In the genomic region with DNA sequence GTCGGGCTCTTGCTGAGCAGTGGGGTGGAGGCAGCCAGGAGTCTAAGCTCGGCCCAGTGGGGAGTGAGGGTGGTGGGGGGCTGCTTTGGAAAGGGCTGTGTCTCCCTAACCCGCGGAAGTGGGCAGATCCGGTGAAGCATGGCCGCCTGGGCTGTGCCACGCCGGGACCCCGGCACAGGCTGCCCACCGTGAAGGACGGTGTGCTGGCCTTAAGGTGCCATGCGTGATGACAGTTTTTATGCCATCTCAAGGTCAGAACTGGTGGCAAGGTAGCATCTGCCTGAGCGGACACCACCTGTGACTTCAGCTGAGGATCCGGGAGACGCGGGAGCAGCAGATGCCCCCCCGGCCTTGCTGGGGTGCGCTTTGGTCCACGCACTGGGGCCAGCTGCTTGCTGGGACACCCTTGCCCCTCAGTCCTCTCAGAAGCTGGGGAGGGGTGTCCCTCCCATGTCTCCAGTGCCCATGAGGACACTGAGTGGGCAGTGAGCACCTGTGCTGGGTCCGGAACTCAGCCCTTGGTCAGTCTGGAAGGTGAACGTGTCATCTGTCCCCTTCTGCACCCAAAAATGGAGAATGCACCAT, we compare ENCODE assay signal across 13 cellular contexts. TPM values are rescaled to one million over a fixed set of nuclear protein-coding genes. Genes with fewer than 3 reads are reported as not detected.
A peak's percentile ranks its signal among the peaks of the same experiment; 100 is the strongest.
DNase-seq lines count a peak whose midpoint lies in the region; ATAC-seq and TF ChIP-seq lines count a peak whose summit lies in the region.
"Had no signal": no experiment of that assay in that cellular context is flagged by ENCODE, and none has a peak within 500 bp of the region (broad histone marks: within the 10 kb centered on the region; RNA-seq: fewer than 3 reads in every experiment).

No MANE protein-coding gene starts in this region.

- H3K27ac ChIP-seq in RWPE2 (ENCODE audit: poor library complexity, severe bottlenecking) (no peak overlapping the region), smooth muscle cell (ENCODE audit: low read depth) (peak overlapping the region; percentile 96)

- H3F3A ChIP-seq in smooth muscle cell (ENCODE audit: low read depth): peaks cover 7% of the 10 kb centered on the region

- peak overlapping the region; percentile 93 for H3K27ac Mint-ChIP-seq in activated CD4-positive, alpha-beta T cell treated with anti-CD3 and anti-CD28 coated beads, Interleukin-2, amount 10 ng/mL, durations not matched to agents 7 days and 5 days
- H3K27ac Mint-ChIP-seq: T-cell had no signal

- peaks cover 87% of the 10 kb centered on the region for H3K4me1 Mint-ChIP-seq in activated CD4-positive, alpha-beta T cell treated with anti-CD3 and anti-CD28 coated beads, Interleukin-2, amount 10 ng/mL, durations not matched to agents 7 days and 5 days

- peaks cover 4% of the 10 kb centered on the region for H3K79me2 ChIP-seq in smooth muscle cell (ENCODE audit: low read depth)

- H3K4me1 ChIP-seq in RWPE2 (ENCODE audit: insufficient read depth, poor library complexity, severe bottlenecking) (peaks cover 2% of the 10 kb centered on the region), smooth muscle cell (ENCODE audit: low read depth) (peaks cover 18% of the 10 kb centered on the region)

- peaks cover 39% of the 10 kb centered on the region for H3K36me3 Mint-ChIP-seq in activated CD4-positive, alpha-beta T cell treated with anti-CD3 and anti-CD28 coated beads, Interleukin-2, amount 10 ng/mL, durations not matched to agents 7 days and 5 days (ENCODE audit: low read depth)
- H3K36me3 Mint-ChIP-seq: T-cell had no signal

- no peak for DNase-seq in activated CD4-positive, alpha-beta T cell treated with anti-CD3 and anti-CD28 coated beads, Interleukin-2, amount 10 ng/mL, durations not matched to agents 7 days and 5 days
- DNase-seq in activated CD4-positive, alpha-beta T cell treated with anti-CD3 and anti-CD28 coated beads for 1 hour: no peak
- DNase-seq in RWPE2 (ENCODE audit: low spot score) (peak; percentile 59), ecto neural progenitor cell (ENCODE audit: low spot score) (peak; percentile 37), smooth muscle cell (lab: John Stamatoyannopoulos, UW; ENCODE audit: unreplicated experiment) (no peak), retina (no peak), NCI-H1048 (lab: John Stamatoyannopoulos, UW) (no peak), NCI-H2107 treated with DMSO at 0.1 percent for 48 hours (lab: John Stamatoyannopoulos, UW; ENCODE audit: unreplicated experiment) (no peak)
- DNase-seq: DMS79 treated with DMSO at 0.1 percent for 48 hours, MV-4-11, NCI-H774, occipital lobe had no signal

- no peak overlapping the region for H3K9ac ChIP-seq in smooth muscle cell (ENCODE audit: low read depth)

- H3K4me3 ChIP-seq in RWPE2 (ENCODE audit: severe bottlenecking): no peak overlapping the region
- no peak overlapping the region for H3K4me3 ChIP-seq in smooth muscle cell

- H3K27me3 Mint-ChIP-seq in activated CD4-positive, alpha-beta T cell treated with anti-CD3 and anti-CD28 coated beads, Interleukin-2, amount 10 ng/mL, durations not matched to agents 7 days and 5 days: no peaks in the 10 kb centered on the region

- no peaks in the 10 kb centered on the region for H3K9me3 ChIP-seq in RWPE2 (ENCODE audit: severe bottlenecking)
- no peaks in the 10 kb centered on the region for H3K9me3 ChIP-seq in smooth muscle cell (replicated peaks; ENCODE audit: low read depth)

- CTCF ChIA-PET in activated CD4-positive, alpha-beta T cell treated with anti-CD3 and anti-CD28 coated beads, Interleukin-2, amount 10 ng/mL, durations not matched to agents 7 days and 5 days (lab: Charles Lee): interaction anchor here (1.0 to 1.6 kb wide), 2 partner anchors 12 to 27 kb away, joined by 3 to 4 read pairs; no protein-coding TSS in a partner anchor

- H3K4me2 ChIP-seq in smooth muscle cell: no peak overlapping the region

- no peaks in the 10 kb centered on the region for H3K36me3 ChIP-seq in RWPE2 (ENCODE audit: low read depth)
- no peaks in the 10 kb centered on the region for H3K36me3 ChIP-seq in smooth muscle cell (ENCODE audit: low read depth)

- no peaks in the 10 kb centered on the region for H3K9me3 Mint-ChIP-seq in activated CD4-positive, alpha-beta T cell treated with anti-CD3 and anti-CD28 coated beads, Interleukin-2, amount 10 ng/mL, durations not matched to agents 7 days and 5 days
- H3K9me3 Mint-ChIP-seq: T-cell had no signal

- no peak overlapping the region for H3K4me3 Mint-ChIP-seq in activated CD4-positive, alpha-beta T cell treated with anti-CD3 and anti-CD28 coated beads, Interleukin-2, amount 10 ng/mL, durations not matched to agents 7 days and 5 days

- 95% methylated on average over 21 of the region's 21 CpGs for WGBS in smooth muscle cell (ENCODE audit: low lambda C conversion rate)

- peaks cover 5% of the 10 kb centered on the region for H3K27me3 ChIP-seq in RWPE2 (ENCODE audit: insufficient read depth, poor library complexity, severe bottlenecking)
- H3K27me3 ChIP-seq in smooth muscle cell (ENCODE audit: low read depth): no peaks in the 10 kb centered on the region

- ATAC-seq in RWPE2 (ENCODE audit: low read depth): no peak
- ATAC-seq: T-cell had no signal

- H4K20me1 ChIP-seq in smooth muscle cell (ENCODE audit: low read depth): no peaks in the 10 kb centered on the region

- POLR2A ChIA-PET in activated CD4-positive, alpha-beta T cell treated with anti-CD3 and anti-CD28 coated beads, Interleukin-2, amount 10 ng/mL, durations not matched to agents 7 days and 5 days (lab: Charles Lee): no interaction called here

- no peak overlapping the region for H2AFZ ChIP-seq in smooth muscle cell (ENCODE audit: low read depth)

- no peak for TF ChIP-seq CTCF in RWPE2 (IDR thresholded peaks at IDR 0.05; ENCODE audit: poor library complexity, severe bottlenecking)
- no peak for TF ChIP-seq CTCF in smooth muscle cell (IDR thresholded peaks at IDR 0.05; ENCODE audit: borderline replicate concordance, insufficient read depth, poor library complexity, severe bottlenecking)

RNA-seq across cellular contexts. Expression of gene AHRR, which starts 53.9 kb away (rescaled TPM):
- 10 to 100 TPM; 28.3 to 34.9 TPM for total RNA-seq in activated CD4-positive, alpha-beta T cell treated with anti-CD3 and anti-CD28 coated beads, Interleukin-2, amount 10 ng/mL, durations not matched to agents 7 days and 5 days
- 14.4 and 23.4 TPM in 2 replicates for total RNA-seq in smooth muscle cell
- 18.2 and 20.8 TPM in 2 replicates for polyA plus RNA-seq in smooth muscle cell

Comparison
In these comparisons a context has a peak if more than half of its experiments do, and no peak if none do; other contexts are left out.
1. DNase-seq: peak in RWPE2 (single experiment) and ecto neural progenitor cell (single experiment); none in activated CD4-positive, alpha-beta T cell treated with anti-CD3 and anti-CD28 coated beads, Interleukin-2, amount 10 ng/mL, durations not matched to agents 7 days and 5 days (single experiment), activated CD4-positive, alpha-beta T cell treated with anti-CD3 and anti-CD28 coated beads for 1 hour (single experiment), smooth muscle cell (single experiment), retina (single experiment), NCI-H1048 (single experiment) and NCI-H2107 treated with DMSO at 0.1 percent for 48 hours (single experiment).